ENCODE assay signal across 28 cellular contexts in genomic region chr6:56140090-56140489, GRCh38.
"Had no signal": no experiment of that assay in that cellular context is flagged by ENCODE, and none has a peak within 500 bp of the region (broad histone marks: within the 10 kb centered on the region; RNA-seq: fewer than 3 reads in every experiment).

No MANE protein-coding gene starts in this region.

- H3K4me1 ChIP-seq: neural progenitor cell, parathyroid adenoma, psoas muscle, spleen, suprapubic skin, testis, transverse colon, upper lobe of right lung, uterus had no signal

- H3K4me2 ChIP-seq: neural progenitor cell, smooth muscle cell had no signal

- H3K27ac ChIP-seq: neural progenitor cell, ovary, parathyroid adenoma, psoas muscle, skin epidermis, spleen, suprapubic skin, testis, tibial artery, transverse colon, upper lobe of right lung, uterus had no signal

- H3K9ac ChIP-seq: neural progenitor cell, parathyroid adenoma had no signal

- H3K9me3 ChIP-seq: ovary, psoas muscle, suprapubic skin, testis, tibial artery, transverse colon, upper lobe of right lung, uterus had no signal

- ATAC-seq: natural killer cell; psoas muscle; right cardiac atrium; sciatic nerve; stimulated activated memory B cell treated with anti-CD40 and anti-IgM and Interleukin-4, amounts not matched to agents 10 μg/mL and 1 μg/mL and 100 μg/mL, for 72 hours; stimulated activated naive CD8-positive, alpha-beta T cell treated with anti-CD3 and anti-CD28 coated beads, Interleukin-15, amount 100 ng/mL, for 72 hours; stimulated activated naive CD8-positive, alpha-beta T cell treated with anti-CD3 and anti-CD28 coated beads, Interleukin-15, Interleukin-2, amounts not matched to agents 100 U/mL and 50 U/mL, for 24 hours; upper lobe of right lung had no signal

- DNase-seq: natural killer cell; occipital lobe; ovary; posterior cingulate gyrus; psoas muscle; right cardiac atrium; spleen; stimulated activated CD4-positive, alpha-beta T cell treated with anti-CD3 and anti-CD28 coated beads, Interleukin-12 subunit alpha, Interleukin-12 subunit beta, amount 100 ng/mL, for 4 hours; stimulated activated CD4-positive, alpha-beta T cell treated with anti-CD3 and anti-CD28 coated beads, Interleukin-1b, Interleukin-23, amount 100 ng/mL, for 48 hours; stimulated activated CD4-positive, alpha-beta T cell treated with anti-CD3 and anti-CD28 coated beads, Interleukin-4, amount 100 ng/mL, for 1 hour; stimulated activated CD4-positive, alpha-beta T cell treated with anti-CD3 and anti-CD28 coated beads, Interleukin-4, amount 100 ng/mL, for 4 hours; stimulated activated CD8-positive, alpha-beta memory T cell treated with anti-CD3 and anti-CD28 coated beads, Interleukin-4, amount 100 ng/mL, for 48 hours; stimulated activated naive CD4-positive, alpha-beta T cell; stimulated activated naive CD8-positive, alpha-beta T cell treated with anti-CD3 and anti-CD28 coated beads, Interleukin-15, amount 100 ng/mL, for 72 hours; stimulated activated naive CD8-positive, alpha-beta T cell treated with anti-CD3 and anti-CD28 coated beads, Interleukin-15, Interleukin-2, amounts not matched to agents 100 U/mL and 50 U/mL, for 24 hours; substantia nigra; testis; tibial artery; transverse colon; upper lobe of right lung; uterus had no signal

- H3K4me3 ChIP-seq: neural progenitor cell, ovary, psoas muscle, skin epidermis, smooth muscle cell, spleen, suprapubic skin, testis, tibial artery, transverse colon, upper lobe of right lung, uterus had no signal

- H3K36me3 ChIP-seq: neural progenitor cell, ovary, spleen, suprapubic skin, transverse colon, upper lobe of right lung, uterus had no signal
